In genomic region chr7:152848026-152848425, GRCh38 we compare ENCODE assay signal across 21 cellular contexts.
DNase-seq lines count a peak whose midpoint lies in the region; ATAC-seq and TF ChIP-seq lines count a peak whose summit lies in the region.
"Had no signal": no experiment of that assay in that cellular context is flagged by ENCODE, and none has a peak within 500 bp of the region (broad histone marks: within the 10 kb centered on the region; RNA-seq: fewer than 3 reads in every experiment).

No MANE protein-coding gene starts in this region.

- H3K79me2 ChIP-seq in H9 (ENCODE audit: insufficient read depth, low read length), result no peaks in the 10 kb centered on the region

- no peak overlapping the region for H2AK5ac ChIP-seq in H9 (ENCODE audit: insufficient read length, low read length)
- H2AK5ac ChIP-seq in neuronal stem cell (ENCODE audit: low read depth, low read length), result no peak overlapping the region

- no peaks in the 10 kb centered on the region for H3K23me2 ChIP-seq in H9 (ENCODE audit: insufficient read length, low read depth, low read length, poor library complexity, severe bottlenecking)

- H3K36me3 ChIP-seq in KOPT-K1 (ENCODE audit: insufficient read depth, low read length) (no peaks in the 10 kb centered on the region), neuronal stem cell (replicated peaks in 1 of 2; ENCODE audit: control insufficient read depth in 2 of 2, insufficient read depth in 2 of 2, low read length in 2 of 2) (no peaks in the 10 kb centered on the region), stomach (peaks cover 4 to 40% (median 21%) of the 10 kb centered on the region in 4 donors)

- no peak overlapping the region for H4K5ac ChIP-seq in H9 (ENCODE audit: insufficient read length, low read depth, low read length)

- H3K27me3 ChIP-seq in H9 (ENCODE audit: insufficient read depth, low read length) (no peaks in the 10 kb centered on the region), neuronal stem cell (ENCODE audit: control insufficient read depth in 3 of 3, insufficient read depth in 3 of 3, low read depth in 1 of 3, low read length in 3 of 3) (no peaks in the 10 kb centered on the region), stomach (no peaks in the 10 kb centered on the region)
- H3K27me3 ChIP-seq: BE2C had no signal

- H2BK12ac ChIP-seq in H9 (ENCODE audit: insufficient read length, low read depth, low read length) (no peak overlapping the region), neuronal stem cell (ENCODE audit: low read length) (no peak overlapping the region)

- no peaks in the 10 kb centered on the region for H3K4me1 ChIP-seq in H9 (ENCODE audit: insufficient read depth, low read length)
- no peaks in the 10 kb centered on the region for H3K4me1 ChIP-seq in neuronal stem cell (ENCODE audit: control insufficient read depth in 2 of 2, insufficient read depth in 1 of 2, low read depth in 1 of 2, low read length in 2 of 2)
- no peaks in the 10 kb centered on the region for H3K4me1 ChIP-seq in stomach
- H3K4me1 ChIP-seq: BE2C had no signal

- H4K20me1 ChIP-seq in H9 (ENCODE audit: control insufficient read depth, insufficient read depth, insufficient read length), result no peaks in the 10 kb centered on the region

- no peaks in the 10 kb centered on the region for H3K9me3 Mint-ChIP-seq in H9
- H3K9me3 Mint-ChIP-seq: CD4-positive, CD25-positive, alpha-beta regulatory T cell; CD8-positive, alpha-beta memory T cell had no signal

- TF ChIP-seq EP300 in stomach (IDR thresholded peaks at IDR 0.05), result no peak

- H2BK20ac ChIP-seq in H9 (ENCODE audit: low read depth, low read length, poor library complexity, severe bottlenecking), result no peak overlapping the region

- H3K9ac ChIP-seq in H9 (ENCODE audit: extremely low read depth, insufficient read length, low read length) (no peak overlapping the region), neuronal stem cell (ENCODE audit: low read depth, low read length, poor library complexity) (no peak overlapping the region)

- WGBS in H9 (ENCODE audit: extremely low coverage, insufficient read length, low lambda C conversion rate), result no CpG with 5 or more reads among the region's 8 CpGs
- no CpG with 5 or more reads among the region's 8 CpGs for WGBS in neuronal stem cell (ENCODE audit: extremely low coverage in 2 of 2, insufficient read length in 2 of 2, insufficient replicate concordance in 1 of 2), 2 donors
- WGBS in stomach, 5 donors, result 89 to 92% (median 91%) methylated on average over 8 of the region's 8 CpGs

- H3K36me3 Mint-ChIP-seq in H9 (ENCODE audit: insufficient read depth in 1 of 3, low read depth in 3 of 3), result peaks cover 14 to 35% (median 26%) of the 10 kb centered on the region in 3 experiments

- DNase-seq in H9, result no peak
- DNase-seq in islet precursor cell, result peak; percentile 24
- DNase-seq in neuronal stem cell (ENCODE audit: low spot score), result no peak
- DNase-seq in activated CD4-positive, alpha-beta T cell treated with anti-CD3 and anti-CD28 coated beads, Interleukin-2, amount 50 U/mL, for 1 hour, result no peak
- DNase-seq in stomach, result no peak
- DNase-seq in activated naive CD4-positive, alpha-beta T cell treated with Interleukin-2 at 50 U/mL for 16 hours, result no peak
- DNase-seq: ACHN; BE2C; C1 segment of cervical spinal cord; CD4-positive, CD25-positive, alpha-beta regulatory T cell; CD8-positive, alpha-beta memory T cell; COR-L47; DMS 273 treated with DMSO at 0.1 percent for 48 hours; DMS53; DND-41; EL; HCEC 1CT; IMR-90 had no signal

- ATAC-seq in HG03159 (IDR thresholded peaks at IDR 0.05; ENCODE audit: unreplicated experiment), result no peak
- ATAC-seq: GM12878 had no signal

- intact Hi-C loops in stomach (cut with DNase I; ENCODE audit: low total_unique reads), result no loop called here

- H3K27ac Mint-ChIP-seq in H9, result peak overlapping the region; percentile 11 to 73 (median 16); a peak in 5 of 7 replicates
- H3K27ac Mint-ChIP-seq: CD4-positive, CD25-positive, alpha-beta regulatory T cell had no signal

- H2BK15ac ChIP-seq in H9 (ENCODE audit: low read depth, low read length) (no peak overlapping the region), neuronal stem cell (ENCODE audit: low read length) (no peak overlapping the region)

- H3K18ac ChIP-seq in H9 (ENCODE audit: insufficient read length, low read depth, low read length) (no peak overlapping the region), neuronal stem cell (ENCODE audit: low read length) (peak overlapping the region; percentile 27)

- H3K4me3 ChIP-seq in neuronal stem cell (ENCODE audit: low read length in 2 of 2) (no peak overlapping the region), stomach (no peak overlapping the region)
- H3K4me3 ChIP-seq: GM12878 had no signal

- H3K79me1 ChIP-seq in H9 (ENCODE audit: insufficient read depth, low read depth, low read length, poor library complexity, severe bottlenecking), result no peaks in the 10 kb centered on the region
- no peaks in the 10 kb centered on the region for H3K79me1 ChIP-seq in neuronal stem cell (ENCODE audit: low read depth, low read length)

- H3K23ac ChIP-seq in H9 (ENCODE audit: insufficient read length, low read depth, low read length), result no peak overlapping the region
- no peak overlapping the region for H3K23ac ChIP-seq in neuronal stem cell (ENCODE audit: low read depth, low read length, poor library complexity)

- H3K4me3 Mint-ChIP-seq in H9, result no peak overlapping the region
- H3K4me3 Mint-ChIP-seq: CD8-positive, alpha-beta memory T cell had no signal

- H3K4ac ChIP-seq in H9 (ENCODE audit: low read depth, low read length) (no peak overlapping the region), neuronal stem cell (ENCODE audit: low read length) (no peak overlapping the region)

- H3K56ac ChIP-seq in H9 (ENCODE audit: insufficient read length, low read depth, low read length), result no peak overlapping the region

- no peak overlapping the region for H3T11ph ChIP-seq in H9 (ENCODE audit: low read length)

- H3K14ac ChIP-seq in H9 (ENCODE audit: insufficient read depth, low read length) (no peak overlapping the region), neuronal stem cell (ENCODE audit: low read length) (no peak overlapping the region)

- no peak for TF ChIP-seq POLR2A in stomach (IDR thresholded peaks at IDR 0.05)

- H2BK120ac ChIP-seq in H9 (ENCODE audit: low read depth, low read length, poor library complexity, severe bottlenecking) (no peak overlapping the region), neuronal stem cell (ENCODE audit: low read depth, low read length) (no peak overlapping the region)

- no peaks in the 10 kb centered on the region for H3K27me3 Mint-ChIP-seq in H9 (ENCODE audit: low read depth)
- H3K27me3 Mint-ChIP-seq: CD4-positive, CD25-positive, alpha-beta regulatory T cell; CD8-positive, alpha-beta memory T cell had no signal

- H2AFZ ChIP-seq in H9 (ENCODE audit: low read length), result no peak overlapping the region
- H2AFZ ChIP-seq in neuronal stem cell (ENCODE audit: low read length), result no peak overlapping the region

- no peak overlapping the region for H4K91ac ChIP-seq in H9 (ENCODE audit: insufficient read length, low read depth, low read length)
- no peak overlapping the region for H4K91ac ChIP-seq in neuronal stem cell (ENCODE audit: low read depth, low read length, poor library complexity)

- H3K4me1 Mint-ChIP-seq in H9, result no peaks in the 10 kb centered on the region
- H3K4me1 Mint-ChIP-seq: CD4-positive, CD25-positive, alpha-beta regulatory T cell; CD8-positive, alpha-beta memory T cell had no signal

- no peak overlapping the region for H3K27ac ChIP-seq in H9 (ENCODE audit: insufficient read length, low read depth, low read length)
- H3K27ac ChIP-seq in KOPT-K1 (ENCODE audit: low read depth, low read length, poor library complexity, severe bottlenecking), result peak overlapping the region; percentile 21
- H3K27ac ChIP-seq in neuronal stem cell (replicated peaks; ENCODE audit: low read length), result no peak overlapping the region
- H3K27ac ChIP-seq in stomach, result no peak overlapping the region

- TF ChIP-seq CTCF in H9 (conservative IDR thresholded peaks at IDR 0.05), result no peak
- TF ChIP-seq CTCF in stomach (IDR thresholded peaks at IDR 0.05), result no peak

- H4K8ac ChIP-seq in H9 (replicated peaks; ENCODE audit: insufficient read length, low read depth, low read length), result no peak overlapping the region
- H4K8ac ChIP-seq in neuronal stem cell (ENCODE audit: low read depth, low read length), result no peak overlapping the region

- no peaks in the 10 kb centered on the region for H3K9me3 ChIP-seq in H9 (ENCODE audit: control insufficient read depth, low read depth, low read length)
- H3K9me3 ChIP-seq in KOPT-K1 (ENCODE audit: insufficient read depth, low read length, poor library complexity, severe bottlenecking), result no peaks in the 10 kb centered on the region
- no peaks in the 10 kb centered on the region for H3K9me3 ChIP-seq in neuronal stem cell (replicated peaks in 1 of 2; ENCODE audit: control insufficient read depth in 2 of 2, insufficient read depth in 1 of 2, low read depth in 1 of 2, low read length in 2 of 2)
- H3K9me3 ChIP-seq in stomach, result no peaks in the 10 kb centered on the region
- H3K9me3 ChIP-seq: BE2C had no signal

- H2BK5ac ChIP-seq in H9 (ENCODE audit: insufficient read length, low read length), result no peak overlapping the region
- H2BK5ac ChIP-seq in neuronal stem cell (ENCODE audit: low read length), result no peak overlapping the region

- H3K4me2 ChIP-seq in H9 (ENCODE audit: insufficient read depth, insufficient read length, low read length), result no peak overlapping the region
- H3K4me2 ChIP-seq in neuronal stem cell (ENCODE audit: insufficient read depth, low read length, poor library complexity, severe bottlenecking), result no peak overlapping the region
